In genomic region chr1:39110325-39110851, GRCh38 we compare ENCODE assay signal across 9 cellular contexts.
DNase-seq lines count a peak whose midpoint lies in the region; ATAC-seq and TF ChIP-seq lines count a peak whose summit lies in the region.
"Had no signal": no experiment of that assay in that cellular context is flagged by ENCODE, and none has a peak within 500 bp of the region (broad histone marks: within the 10 kb centered on the region; RNA-seq: fewer than 3 reads in every experiment).

No MANE protein-coding gene starts in this region.

- H3K9me3 ChIP-seq in HUES6 (ENCODE audit: control insufficient read depth, insufficient read depth, low read depth, low read length) (no peaks in the 10 kb centered on the region), liver (ENCODE audit: control insufficient read depth in 4 of 4, low read length in 3 of 4) (no peaks in the 10 kb centered on the region), thymus (ENCODE audit: control insufficient read depth) (no peaks in the 10 kb centered on the region)

- peak in 1 of 61 donors; percentile 14 for DNase-seq in caudate nucleus (lab: John Stamatoyannopoulos, UW)
- DNase-seq in globus pallidus (ENCODE audit: low spot score), result no peak
- DNase-seq in HuH-7.5 (ENCODE audit: low spot score), result no peak
- DNase-seq in left lobe of liver (ENCODE audit: low spot score), result no peak
- DNase-seq: NCI-H2171 had no signal

- H3K27ac ChIP-seq in HUES6 (ENCODE audit: low read depth, low read length) (peak overlapping the region; percentile 41; the same call in 1 of the 2 replicates), caudate nucleus (ENCODE audit: low read depth, low read length) (peak overlapping the region; percentile 60), liver (ENCODE audit: low read depth in 1 of 2, low read length in 2 of 2) (peak overlapping the region; percentile 61 to 77), thymus (ENCODE audit: low read depth) (peak overlapping the region; percentile 57)

- H3K9ac ChIP-seq in HUES6 (ENCODE audit: low read length), result no peak overlapping the region
- H3K9ac ChIP-seq in liver (ENCODE audit: low read depth in 1 of 2, low read length in 2 of 2), result no peak overlapping the region

- no peak for TF ChIP-seq CTCF in liver (IDR thresholded peaks at IDR 0.05; ENCODE audit: low read depth, low read length, missing input control)

- TF ChIP-seq RAD21 in liver (IDR thresholded peaks at IDR 0.05), result peak in 1 of 2 donors; percentile 9

- H3K36me3 ChIP-seq in HUES6 (ENCODE audit: control insufficient read depth, insufficient read depth, low read length) (no peaks in the 10 kb centered on the region), liver (ENCODE audit: control insufficient read depth in 4 of 4, insufficient read depth in 3 of 4, low read depth in 1 of 4, low read length in 3 of 4) (no peaks in the 10 kb centered on the region), thymus (ENCODE audit: control insufficient read depth, insufficient read depth) (no peaks in the 10 kb centered on the region)

- H3K4me1 ChIP-seq in HUES6 (ENCODE audit: control insufficient read depth, insufficient read depth, low read length) (peaks cover 32% of the 10 kb centered on the region), liver (ENCODE audit: control insufficient read depth in 4 of 4, insufficient read depth in 4 of 4, low read length in 3 of 4) (peaks cover 4 to 25% (median 13%) of the 10 kb centered on the region in 4 donors), thymus (ENCODE audit: control insufficient read depth, insufficient read depth, low read length) (peaks cover 5% of the 10 kb centered on the region)

- ATAC-seq in left lobe of liver (no peak), HG02610 (IDR thresholded peaks at IDR 0.05; ENCODE audit: unreplicated experiment) (no peak)

- H3K27me3 ChIP-seq in HUES6 (ENCODE audit: control insufficient read depth, insufficient read depth, low read length) (no peaks in the 10 kb centered on the region), liver (ENCODE audit: control insufficient read depth in 4 of 4, insufficient read depth in 4 of 4, low read length in 3 of 4) (no peaks in the 10 kb centered on the region), thymus (ENCODE audit: control insufficient read depth, insufficient read depth) (no peaks in the 10 kb centered on the region)

- 45% methylated on average over 3 of the region's 3 CpGs for WGBS in liver
- 94% methylated on average over 3 of the region's 3 CpGs for WGBS in thymus

- no peak overlapping the region for H3K4me3 ChIP-seq in HUES6 (ENCODE audit: low read depth, low read length)
- H3K4me3 ChIP-seq in liver (ENCODE audit: low read depth in 1 of 3, low read length in 3 of 3), result no peak overlapping the region
- H3K4me3 ChIP-seq in thymus (ENCODE audit: low read length), result no peak overlapping the region

TF ChIP-seq in liver, 16 proteins besides CTCF, POLR2A, EP300 and RAD21:
- TF ChIP-seq, protein P1, sequence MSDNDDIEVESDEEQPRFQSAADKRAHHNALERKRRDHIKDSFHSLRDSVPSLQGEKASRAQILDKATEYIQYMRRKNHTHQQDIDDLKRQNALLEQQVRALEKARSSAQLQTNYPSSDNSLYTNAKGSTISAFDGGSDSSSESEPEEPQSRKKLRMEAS (IDR thresholded peaks at IDR 0.05), result peak; percentile 45
- TF ChIP-seq EGR1 (IDR thresholded peaks at IDR 0.05; ENCODE audit: low read depth in 2 of 2), result no peak
- no peak for TF ChIP-seq HNF4G (IDR thresholded peaks at IDR 0.05)
- TF ChIP-seq GABPA (IDR thresholded peaks at IDR 0.05 in 1 of 2, conservative IDR thresholded peaks at IDR 0.05 in 1 of 2), result no peak
- TF ChIP-seq REST (IDR thresholded peaks at IDR 0.05), result no peak
- peak; percentile 24 to 47 for TF ChIP-seq HNF4A (conservative IDR thresholded peaks at IDR 0.05)
- no peak for TF ChIP-seq FOXA1 (IDR thresholded peaks at IDR 0.05)
- TF ChIP-seq JUND (IDR thresholded peaks at IDR 0.05), result peak; percentile 39 to 46
- TF ChIP-seq RXRA (IDR thresholded peaks at IDR 0.05), result peak in 1 of 2 donors; percentile 25
- TF ChIP-seq, protein P2, sequence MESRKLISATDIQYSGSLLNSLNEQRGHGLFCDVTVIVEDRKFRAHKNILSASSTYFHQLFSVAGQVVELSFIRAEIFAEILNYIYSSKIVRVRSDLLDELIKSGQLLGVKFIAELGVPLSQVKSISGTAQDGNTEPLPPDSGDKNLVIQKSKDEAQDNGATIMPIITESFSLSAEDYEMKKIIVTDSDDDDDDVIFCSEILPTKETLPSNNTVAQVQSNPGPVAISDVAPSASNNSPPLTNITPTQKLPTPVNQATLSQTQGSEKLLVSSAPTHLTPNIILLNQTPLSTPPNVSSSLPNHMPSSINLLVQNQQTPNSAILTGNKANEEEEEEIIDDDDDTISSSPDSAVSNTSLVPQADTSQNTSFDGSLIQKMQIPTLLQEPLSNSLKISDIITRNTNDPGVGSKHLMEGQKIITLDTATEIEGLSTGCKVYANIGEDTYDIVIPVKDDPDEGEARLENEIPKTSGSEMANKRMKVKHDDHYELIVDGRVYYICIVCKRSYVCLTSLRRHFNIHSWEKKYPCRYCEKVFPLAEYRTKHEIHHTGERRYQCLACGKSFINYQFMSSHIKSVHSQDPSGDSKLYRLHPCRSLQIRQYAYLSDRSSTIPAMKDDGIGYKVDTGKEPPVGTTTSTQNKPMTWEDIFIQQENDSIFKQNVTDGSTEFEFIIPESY (IDR thresholded peaks at IDR 0.05), result no peak
- no peak for TF ChIP-seq SP1 (IDR thresholded peaks at IDR 0.05)
- TF ChIP-seq YY1 (IDR thresholded peaks at IDR 0.05), result peak; percentile 15
